18 cellular contexts compared by ENCODE assay signal in genomic region chr2:170481201-170481600, GRCh38.
DNase-seq lines count a peak whose midpoint lies in the region; ATAC-seq, FAIRE-seq and TF ChIP-seq lines count a peak whose summit lies in the region.
"Had no signal": no experiment of that assay in that cellular context is flagged by ENCODE, and none has a peak within 500 bp of the region (broad histone marks: within the 10 kb centered on the region; RNA-seq: fewer than 3 reads in every experiment).

No MANE protein-coding gene starts in this region.

- no peaks in the 10 kb centered on the region for H3K79me2 ChIP-seq in GM12878 (ENCODE audit: control insufficient read depth, insufficient read depth, low read length)

- peak; percentile 7 for DNase-seq in activated CD4-positive, alpha-beta T cell treated with anti-CD3 and anti-CD28 coated beads for 48 hours
- no peak for DNase-seq in activated CD4-positive, alpha-beta T cell treated with anti-CD3 and anti-CD28 coated beads, Interleukin-2, amount 50 U/mL, for 1 hour
- peak; percentile 21 for DNase-seq in GM12878 (ENCODE audit: low read depth, low spot score)
- DNase-seq in renal cortical epithelial cell (ENCODE audit: low read depth) = peak; percentile 66
- peak; percentile 18 to 23 for DNase-seq in thyroid gland
- no peak for DNase-seq in HTR-8/SVneo (ENCODE audit: insufficient read length, low spot score)
- no peak for DNase-seq in activated gamma-delta T cell treated with Interleukin-2 at 50 U/mL for 16 hours
- no peak for DNase-seq in NCI-H774 (lab: John Stamatoyannopoulos, UW)
- DNase-seq: CD8-positive, alpha-beta T cell; COR-L47; DMS153; DND-41; GDM1; H7; IMR-90 had no signal

- H3K9me3 ChIP-seq in GM12878 (replicated peaks; ENCODE audit: control insufficient read depth, insufficient read depth, low read length) (no peaks in the 10 kb centered on the region), thyroid gland (no peaks in the 10 kb centered on the region)

- intact Hi-C loops in GM12878 (cut with micrococcal nuclease; ENCODE audit: unreplicated experiment) (loop anchor here (10.0 kb wide), 1 partner anchor 334 kb away; the partner anchor contains the start of gene GAD1), thyroid gland (cut with DNase I) (no loop called here)

- H3K36me3 ChIP-seq in GM12878 (ENCODE audit: control insufficient read depth in 2 of 2, insufficient read depth in 2 of 2, low read length in 1 of 2) = no peaks in the 10 kb centered on the region
- H3K36me3 ChIP-seq in thyroid gland = no peaks in the 10 kb centered on the region

- H3K4me2 ChIP-seq in GM12878 (ENCODE audit: control insufficient read depth, insufficient read depth) = no peak overlapping the region
- H3K4me2 ChIP-seq: GM23338 had no signal

- in situ Hi-C loops in GM12878 (cut with MboI) = no loop called here

- RAD21 ChIA-PET in GM12878 (lab: Charles Lee; ENCODE audit: unreplicated experiment) = interaction anchor here (0.8 to 1.3 kb wide), 4 partner anchors 72 to 199 kb away, joined by 3 to 4 read pairs (median 3); no protein-coding TSS in a partner anchor

- no peak for TF ChIP-seq RAD21 in GM12878 (IDR thresholded peaks at IDR 0.05; ENCODE audit: insufficient read depth, low read depth, low read length)

- H3K27ac ChIP-seq in GM12878 (ENCODE audit: control insufficient read depth, insufficient read depth) (no peak overlapping the region), thyroid gland (no peak overlapping the region)
- H3K27ac ChIP-seq: 22Rv1 had no signal

- CTCF ChIA-PET in GM12878 (lab: Yijun Ruan, JAX) = interaction anchor here (1.3 kb wide), 2 partner anchors 9 to 72 kb away, joined by 5 read pairs; no protein-coding TSS in a partner anchor

- no peak overlapping the region for H3K4me3 ChIP-seq in GM12878
- H3K4me3 ChIP-seq in thyroid gland (replicated peaks in 1 of 3) = no peak overlapping the region
- H3K4me3 ChIP-seq: GM23338 had no signal

- POLR2A ChIA-PET in GM12878 (lab: Charles Lee) = no interaction called here

- no TSS peak for BruUV-seq in GM12878 (replicated peaks; lab: Mats Ljungman, UMichigan)

- no peak overlapping the region for H2AFZ ChIP-seq in GM12878 (ENCODE audit: control insufficient read depth, low read depth, low read length)
- H2AFZ ChIP-seq: GM23338 had no signal

- FAIRE-seq in GM12878 (lab: Jason Lieb, UNC) (no peak), HTR-8/SVneo (lab: Jason Lieb, UNC) (no peak)
- FAIRE-seq: D721Med had no signal

- H3K27me3 ChIP-seq in GM12878 (replicated peaks in 1 of 2; ENCODE audit: control insufficient read depth in 2 of 2, insufficient read depth in 2 of 2, low read length in 1 of 2) = no peaks in the 10 kb centered on the region
- no peaks in the 10 kb centered on the region for H3K27me3 ChIP-seq in thyroid gland

- no peak for TF ChIP-seq CTCF in GM12878 (IDR thresholded peaks at IDR 0.05 in 2 of 3, conservative IDR thresholded peaks at IDR 0.05 in 1 of 3; ENCODE audit: control insufficient read depth in 2 of 3, extremely low read depth in 1 of 3, insufficient read depth in 1 of 3, low read depth in 3 of 3, low read length in 3 of 3)
- no peak for TF ChIP-seq CTCF in thyroid gland (IDR thresholded peaks at IDR 0.05)

- WGBS in GM12878 (ENCODE audit: insufficient coverage, insufficient replicate concordance, low lambda C conversion rate, missing lambda C conversion rate) = under 1% methylated on average over 4 of the region's 4 CpGs
- 34 to 61% methylated on average over 4 of the region's 4 CpGs for WGBS in thyroid gland, 2 donors

- no peak for TF ChIP-seq EP300 in GM12878 (IDR thresholded peaks at IDR 0.05; ENCODE audit: borderline replicate concordance in 1 of 2, control insufficient read depth in 1 of 2, low read depth in 2 of 2, low read length in 2 of 2)

- ATAC-seq in GM12878 = peak; percentile 88
- ATAC-seq: CD8-positive, alpha-beta T cell; GM23338 had no signal

- no peak for TF ChIP-seq POLR2A in GM12878 (IDR thresholded peaks at IDR 0.05; ENCODE audit: low read depth, low read length)
- no peak for TF ChIP-seq POLR2A in thyroid gland (IDR thresholded peaks at IDR 0.05)

- no peaks in the 10 kb centered on the region for H4K20me1 ChIP-seq in GM12878 (ENCODE audit: control insufficient read depth, insufficient read depth)

- SMC1A ChIA-PET in GM12878 (lab: Charles Lee; ENCODE audit: uncharacterized antibody, unreplicated experiment) = interaction anchor here (1.0 to 2.3 kb wide), 6 partner anchors 9 to 267 kb away, joined by 3 to 8 read pairs (median 3); no protein-coding TSS in a partner anchor

- no peaks in the 10 kb centered on the region for H3K4me1 ChIP-seq in GM12878 (ENCODE audit: control insufficient read depth, insufficient read depth, low read length)
- no peaks in the 10 kb centered on the region for H3K4me1 ChIP-seq in thyroid gland

- H3K9ac ChIP-seq in GM12878 (ENCODE audit: control insufficient read depth, insufficient read depth, low read length) = no peak overlapping the region

TF ChIP-seq in GM12878, 131 proteins besides CTCF, POLR2A, EP300 and RAD21:
- TF ChIP-seq SMC3 (IDR thresholded peaks at IDR 0.05; ENCODE audit: borderline replicate concordance, low read length) (no peak), BHLHE40 (IDR thresholded peaks at IDR 0.05; ENCODE audit: borderline replicate concordance in 1 of 2, low read depth in 2 of 2, low read length in 1 of 2) (peak in 1 of 2 experiments; percentile 82; a peak in 2 of 4 replicates), CBFB (IDR thresholded peaks at IDR 0.05; ENCODE audit: low read depth) (no peak), NR2F1 (conservative IDR thresholded peaks at IDR 0.05) (0 out of 2 replicates have a peak, but pooled peaks have one; percentile 22)

Comparison
In these comparisons a context has a peak if more than half of its experiments do, and no peak if none do; other contexts are left out.
1. DNase-seq: peak in activated CD4-positive, alpha-beta T cell treated with anti-CD3 and anti-CD28 coated beads for 48 hours (single experiment), GM12878 (single experiment), renal cortical epithelial cell (single experiment) and thyroid gland (2 of 2); none in activated CD4-positive, alpha-beta T cell treated with anti-CD3 and anti-CD28 coated beads, Interleukin-2, amount 50 U/mL, for 1 hour (single experiment), HTR-8/SVneo (single experiment), activated gamma-delta T cell treated with Interleukin-2 at 50 U/mL for 16 hours (single experiment) and NCI-H774 (single experiment).